9 cellular contexts compared by ENCODE assay signal in the genomic region with DNA sequence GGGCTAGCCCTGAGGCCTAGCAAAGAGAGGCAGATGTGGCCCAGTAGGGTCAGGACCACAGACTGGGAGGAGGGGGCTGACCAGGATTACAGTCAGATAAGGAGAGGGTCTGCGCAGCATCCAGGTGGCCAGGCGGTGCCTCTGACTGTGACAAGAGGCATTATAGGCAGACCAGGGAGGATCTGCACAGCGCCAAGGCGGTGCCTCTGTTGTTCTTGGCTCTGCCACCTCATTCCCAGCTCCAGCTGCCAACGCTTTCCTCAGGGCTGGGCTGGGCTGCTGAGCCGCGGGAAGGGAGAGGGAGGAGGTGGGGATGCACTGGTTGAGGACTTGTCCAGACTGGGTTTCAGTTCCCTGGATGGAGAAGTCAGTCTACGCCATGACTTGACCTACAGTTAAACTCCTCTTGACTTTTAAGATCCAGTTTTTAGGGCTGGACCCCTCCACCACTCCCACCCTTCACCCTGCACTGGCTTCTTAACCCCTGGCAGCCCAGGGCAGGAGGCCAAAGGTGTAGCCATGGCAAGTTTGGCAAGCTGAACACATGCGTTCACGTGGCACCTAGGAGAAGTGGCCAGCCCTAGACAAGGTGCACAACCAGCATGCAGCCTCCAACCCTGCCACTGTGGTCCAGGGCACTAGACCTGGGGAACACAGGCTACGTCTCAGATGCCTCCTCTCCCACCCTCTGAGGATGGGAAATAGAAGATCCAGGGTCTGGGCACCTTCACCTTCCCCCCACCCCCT. TPM values are rescaled to one million over a fixed set of nuclear protein-coding genes. Genes with fewer than 3 reads are reported as not detected.
DNase-seq lines count a peak whose midpoint lies in the region; ATAC-seq and TF ChIP-seq lines count a peak whose summit lies in the region.
"Had no signal": no experiment of that assay in that cellular context is flagged by ENCODE, and none has a peak within 500 bp of the region (broad histone marks: within the 10 kb centered on the region; RNA-seq: fewer than 3 reads in every experiment).

No MANE protein-coding gene starts in this region.

- no peak for ATAC-seq in HG02798 (IDR thresholded peaks at IDR 0.05; ENCODE audit: poor library complexity, unreplicated experiment)
- ATAC-seq in HG03520 (IDR thresholded peaks at IDR 0.05; ENCODE audit: unreplicated experiment): no peak

- intact Hi-C loops in left ventricle myocardium inferior (cut with micrococcal nuclease): no loop called here

- no peak overlapping the region for H3K9ac ChIP-seq in smooth muscle cell (ENCODE audit: low read depth)

- 61% methylated on average over 11 of the region's 11 CpGs for WGBS in smooth muscle cell (ENCODE audit: low lambda C conversion rate)

- H4K20me1 ChIP-seq in smooth muscle cell (ENCODE audit: low read depth): no peaks in the 10 kb centered on the region

- H3K4me2 ChIP-seq in smooth muscle cell: peak overlapping the region; percentile 33

- peaks cover 36% of the 10 kb centered on the region for H3K4me1 ChIP-seq in left ventricle myocardium inferior
- peaks cover 46% of the 10 kb centered on the region for H3K4me1 ChIP-seq in smooth muscle cell (ENCODE audit: low read depth)

- H3K27ac ChIP-seq in left ventricle myocardium inferior (replicated peaks) (peak overlapping the region; percentile 52), smooth muscle cell (ENCODE audit: low read depth) (no peak overlapping the region)

- H3F3A ChIP-seq in smooth muscle cell (ENCODE audit: low read depth): peaks cover 16% of the 10 kb centered on the region

- DNase-seq in HT1080 (ENCODE audit: low read depth) (peak; percentile 76), T1000 (lab: John Stamatoyannopoulos, UW) (peak; percentile 26), left ventricle myocardium inferior (peak; percentile 58), smooth muscle cell (lab: John Stamatoyannopoulos, UW; ENCODE audit: unreplicated experiment) (no peak), activated gamma-delta T cell (lab: John Stamatoyannopoulos, UW) (no peak)
- no peak for DNase-seq in stimulated activated naive CD4-positive, alpha-beta T cell treated with Interleukin-2 at 50 U/mL for 16 hours (lab: John Stamatoyannopoulos, UW)

- H3K79me2 ChIP-seq in smooth muscle cell (ENCODE audit: low read depth): no peaks in the 10 kb centered on the region

- H3K4me3 ChIP-seq in left ventricle myocardium inferior: no peak overlapping the region
- no peak overlapping the region for H3K4me3 ChIP-seq in smooth muscle cell

- H3K36me3 ChIP-seq in left ventricle myocardium inferior (no peaks in the 10 kb centered on the region), smooth muscle cell (ENCODE audit: low read depth) (no peaks in the 10 kb centered on the region)

- peaks cover 19% of the 10 kb centered on the region for H3K27me3 ChIP-seq in left ventricle myocardium inferior (ENCODE audit: low read depth)
- H3K27me3 ChIP-seq in smooth muscle cell (ENCODE audit: low read depth): no peaks in the 10 kb centered on the region

- H3K9me3 ChIP-seq in left ventricle myocardium inferior (replicated peaks): no peaks in the 10 kb centered on the region
- H3K9me3 ChIP-seq in smooth muscle cell (replicated peaks; ENCODE audit: low read depth): no peaks in the 10 kb centered on the region

- H2AFZ ChIP-seq in smooth muscle cell (ENCODE audit: low read depth): no peak overlapping the region

- no peak for TF ChIP-seq CTCF in left ventricle myocardium inferior (IDR thresholded peaks at IDR 0.05; ENCODE audit: borderline replicate concordance)
- TF ChIP-seq CTCF in smooth muscle cell (IDR thresholded peaks at IDR 0.05; ENCODE audit: borderline replicate concordance, insufficient read depth, poor library complexity, severe bottlenecking): no peak

RNA-seq across cellular contexts. Expression of a gene that starts 4.5 kb away (rescaled TPM):
- total RNA-seq in HT1080 (2014; rRNA removed; shearing (Covaris generic)): 6.0 and 8.6 TPM in 2 replicates
- 4.8 and 6.8 TPM in 2 replicates for polyA plus RNA-seq in HT1080 (2015; cell fraction: cytosol; rRNA removed)
- polyA plus RNA-seq in HT1080 (2015; cell fraction: nucleus; rRNA removed): 4.4 and 4.8 TPM in 2 replicates
- total RNA-seq in left ventricle myocardium inferior: 0.60 TPM
- total RNA-seq in smooth muscle cell: 69.4 and 86.6 TPM in 2 replicates
- polyA plus RNA-seq in smooth muscle cell: 145 and 277 TPM in 2 replicates

RNA-seq across cellular contexts. Expression of a gene that starts 18.4 kb away (rescaled TPM):
- total RNA-seq in HT1080 (2014; rRNA removed; shearing (Covaris generic)): 10.9 and 15.7 TPM in 2 replicates
- polyA plus RNA-seq in HT1080 (2015; cell fraction: cytosol; rRNA removed): 14.2 and 17.3 TPM in 2 replicates
- 35.5 and 53.7 TPM in 2 replicates for polyA plus RNA-seq in HT1080 (2015; cell fraction: nucleus; rRNA removed)
- total RNA-seq in left ventricle myocardium inferior (18.1 TPM), smooth muscle cell (5.4 and 11.0 TPM in 2 replicates)
- 17.5 and 21.7 TPM in 2 replicates for polyA plus RNA-seq in smooth muscle cell

RNA-seq across cellular contexts. Expression of a gene that starts 18.6 kb away (rescaled TPM):
- total RNA-seq in HT1080 (2014; rRNA removed; shearing (Covaris generic)): 27.6 and 39.8 TPM in 2 replicates
- polyA plus RNA-seq in HT1080 (2015; cell fraction: cytosol; rRNA removed): 44.0 and 45.2 TPM in 2 replicates
- polyA plus RNA-seq in HT1080 (2015; cell fraction: nucleus; rRNA removed): 32.8 and 38.5 TPM in 2 replicates
- 11.5 TPM for total RNA-seq in left ventricle myocardium inferior
- 13.8 and 20.3 TPM in 2 replicates for total RNA-seq in smooth muscle cell
- polyA plus RNA-seq in smooth muscle cell: 17.4 and 19.2 TPM in 2 replicates

RNA-seq across cellular contexts. Expression of a gene that starts 31.0 kb away (rescaled TPM):
- total RNA-seq in HT1080 (2014; rRNA removed; shearing (Covaris generic)): 163 and 192 TPM in 2 replicates
- 160 and 175 TPM in 2 replicates for polyA plus RNA-seq in HT1080 (2015; cell fraction: cytosol; rRNA removed)
- 94.5 and 109 TPM in 2 replicates for polyA plus RNA-seq in HT1080 (2015; cell fraction: nucleus; rRNA removed)
- total RNA-seq in left ventricle myocardium inferior (92.1 TPM), smooth muscle cell (16.5 and 29.3 TPM in 2 replicates)
- polyA plus RNA-seq in smooth muscle cell: 68.6 and 79.6 TPM in 2 replicates

RNA-seq across cellular contexts. Expression of a gene that starts 32.7 kb away (rescaled TPM):
- 0.03 and 0.13 TPM in 2 replicates for total RNA-seq in HT1080 (2014; rRNA removed; shearing (Covaris generic))
- polyA plus RNA-seq in HT1080 (2015; cell fraction: cytosol; rRNA removed): not detected in 2 replicates
- polyA plus RNA-seq in HT1080 (2015; cell fraction: nucleus; rRNA removed): 0.25 and 0.44 TPM in 2 replicates
- 164 TPM for total RNA-seq in left ventricle myocardium inferior
- total RNA-seq in smooth muscle cell: 27.1 and 28.5 TPM in 2 replicates
- polyA plus RNA-seq in smooth muscle cell: 11.3 and 23.3 TPM in 2 replicates
- total RNA-seq: T-helper 2 cell treated with Interferon-gamma antibody and Interleukin-4, amounts not matched to agents 100 ng/mL and 5 ng/mL, for 36 hours had no signal

Comparison
In these comparisons a context has a peak if more than half of its experiments do, and no peak if none do; other contexts are left out.
1. DNase-seq: peak in HT1080 (single experiment), T1000 (single experiment) and left ventricle myocardium inferior (single experiment); none in smooth muscle cell (single experiment), stimulated activated naive CD4-positive, alpha-beta T cell treated with Interleukin-2 at 50 U/mL for 16 hours (single experiment) and activated gamma-delta T cell (single experiment).